Comparison of ENCODE assay signal across 16 cellular contexts in genomic region chr15:73802336-73803105, GRCh38. TPM values are rescaled to one million over a fixed set of nuclear protein-coding genes. Genes with fewer than 3 reads are reported as not detected.
DNase-seq lines count a peak whose midpoint lies in the region; ATAC-seq and TF ChIP-seq lines count a peak whose summit lies in the region.
"Had no signal": no experiment of that assay in that cellular context is flagged by ENCODE, and none has a peak within 500 bp of the region (broad histone marks: within the 10 kb centered on the region; RNA-seq: fewer than 3 reads in every experiment).

No MANE protein-coding gene starts in this region.

- WGBS in heart left ventricle, 4 donors, result 41 to 62% (median 48%) methylated on average over 8 of the region's 8 CpGs
- 27% methylated on average over 8 of the region's 8 CpGs for whole genome bisulfite sequencing in prostate gland

- intact Hi-C loops in heart left ventricle (cut with DNase I), result loop anchor here in 3 of 10 donors (5.0 kb wide), 2 partner anchors 45 to 70 kb away; partner anchors contain the start of gene TBC1D21 (in 1 of the 3)
- intact Hi-C loops in prostate gland (cut with DNase I), result no loop called here

- H3K9me3 ChIP-seq in heart left ventricle (no peaks in the 10 kb centered on the region), prostate gland (no peaks in the 10 kb centered on the region), SJCRH30 (replicated peaks) (no peaks in the 10 kb centered on the region)

- DNase-seq in C1 segment of cervical spinal cord (lab: John Stamatoyannopoulos, UW), result peak in 10 of 14 donors; percentile 14 to 98 (median 68)
- peak; percentile 54 for DNase-seq in astrocyte of the hippocampus (ENCODE audit: low read depth, low spot score)
- DNase-seq in heart left ventricle, result peak in 4 of 5 donors; percentile 32 to 83 (median 66)
- DNase-seq in prostate gland (ENCODE audit: low spot score), result peak; percentile 55
- DNase-seq in activated naive CD4-positive, alpha-beta T cell (lab: John Stamatoyannopoulos, UW), result no peak
- no peak for DNase-seq in SJCRH30
- DNase-seq in SIG-M5 (lab: John Stamatoyannopoulos, UW), result no peak
- no peak for DNase-seq in A172 (ENCODE audit: low spot score)
- DNase-seq: activated CD4-positive, CD25-positive, alpha-beta regulatory T cell; activated effector memory CD4-positive, alpha-beta T cell treated with anti-CD3 and anti-CD28 coated beads, Interleukin-2, amount 50 U/mL, for 16 hours; brain microvascular endothelial cell; COR-L47; NCI-H774 had no signal

- H3K4me1 ChIP-seq in heart left ventricle (peaks cover 12 to 63% (median 34%) of the 10 kb centered on the region in 12 donors), prostate gland (replicated peaks) (peaks cover 6% of the 10 kb centered on the region), SJCRH30 (no peaks in the 10 kb centered on the region; the same call in 1 of the 2 replicates)

- H3K36me3 ChIP-seq in heart left ventricle (no peaks in the 10 kb centered on the region), prostate gland (no peaks in the 10 kb centered on the region), SJCRH30 (no peaks in the 10 kb centered on the region)
- H3K36me3 ChIP-seq: brain microvascular endothelial cell had no signal

- H3K4me3 ChIP-seq in heart left ventricle (no peak overlapping the region), prostate gland (no peak overlapping the region), SJCRH30 (no peak overlapping the region)

- no peak for TF ChIP-seq CTCF in heart left ventricle (IDR thresholded peaks at IDR 0.05)
- TF ChIP-seq CTCF in prostate gland (IDR thresholded peaks at IDR 0.05), result no peak

- TF ChIP-seq POLR2A in heart left ventricle (IDR thresholded peaks at IDR 0.05), result no peak
- no peak for TF ChIP-seq POLR2A in prostate gland (IDR thresholded peaks at IDR 0.05)

- H3K27ac ChIP-seq in heart left ventricle, result peak overlapping the region; percentile 13 to 87 (median 74)
- peak overlapping the region; percentile 57 for H3K27ac ChIP-seq in prostate gland
- no peak overlapping the region for H3K27ac ChIP-seq in SJCRH30
- H3K27ac ChIP-seq: brain microvascular endothelial cell had no signal

- peak; percentile 56 to 77 (median 70) for ATAC-seq in heart left ventricle
- ATAC-seq: HCT116 had no signal

- H3K27me3 ChIP-seq in heart left ventricle (no peaks in the 10 kb centered on the region), prostate gland (replicated peaks; ENCODE audit: insufficient read depth) (no peaks in the 10 kb centered on the region), SJCRH30 (peaks cover 23% of the 10 kb centered on the region)
- H3K27me3 ChIP-seq: brain microvascular endothelial cell had no signal

RNA-seq across cellular contexts. Expression of gene INSYN1, which starts 49.4 kb away (rescaled TPM):
- total RNA-seq in heart left ventricle (100 to 1,000 TPM in 4 of 9 donors, 10 to 100 TPM in 5; 51.5 to 182 (median 83.0) TPM), prostate gland (10 to 100 TPM; 17.3 to 26.0 TPM)
- 100 to 1,000 TPM; 120 to 137 TPM for polyA plus RNA-seq in heart left ventricle
- 0.05 TPM in 1 of 2 replicates, not detected in the other for total RNA-seq in SJCRH30 (2014; rRNA removed; shearing (Covaris generic))
- total RNA-seq in A172 (2014; rRNA removed; shearing (Covaris generic)), result 1.0 and 1.5 TPM in 2 replicates
- total RNA-seq: RPMI7951; T-helper 1 cell treated with Interleukin-12 subunit alpha and Interleukin-12 subunit beta and Interleukin-4 antibody, amounts not matched to agents 30 ng/mL and 1 ng/mL, for 36 hours had no signal

Comparison
In these comparisons a context has a peak if more than half of its experiments do, and no peak if none do; other contexts are left out.
1. DNase-seq: peak in C1 segment of cervical spinal cord (10 of 14), astrocyte of the hippocampus (single experiment), heart left ventricle (4 of 5) and prostate gland (single experiment); none in activated naive CD4-positive, alpha-beta T cell (0 of 4), SJCRH30 (0 of 2), SIG-M5 (single experiment) and A172 (single experiment).